Comparison of ENCODE assay signal across 10 cellular contexts in the genomic region with DNA sequence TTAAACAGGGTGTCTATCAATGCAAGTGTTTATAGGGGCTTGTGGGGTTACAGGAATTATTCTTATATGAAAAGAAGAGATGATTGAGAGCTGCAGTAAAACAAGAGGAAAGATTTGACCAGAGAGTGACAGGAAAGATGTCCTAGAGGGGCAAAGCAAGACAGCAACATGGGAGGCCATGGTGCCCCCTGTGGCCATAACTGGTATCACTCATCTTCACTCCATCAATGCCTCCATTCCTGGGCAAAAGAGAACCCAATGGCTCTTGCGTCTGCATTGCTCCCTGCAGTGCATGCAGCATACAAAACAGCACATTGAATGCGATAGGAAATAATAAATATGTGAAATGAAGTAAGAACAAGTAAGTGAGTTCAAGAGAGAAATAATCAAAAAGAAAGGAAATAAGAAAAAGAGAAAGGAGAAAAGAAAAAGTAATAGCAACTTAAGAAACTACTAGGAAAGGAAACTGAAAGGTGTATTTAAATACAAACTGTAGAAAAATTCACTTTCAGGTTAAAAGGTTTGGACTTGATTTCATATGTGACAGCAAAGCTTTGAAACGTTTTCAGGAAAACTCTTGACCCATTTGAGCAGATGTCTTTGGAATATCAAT.
A peak's percentile ranks its signal among the peaks of the same experiment; 100 is the strongest.
DNase-seq lines count a peak whose midpoint lies in the region; ATAC-seq and TF ChIP-seq lines count a peak whose summit lies in the region.
"Had no signal": no experiment of that assay in that cellular context is flagged by ENCODE, and none has a peak within 500 bp of the region (broad histone marks: within the 10 kb centered on the region; RNA-seq: fewer than 3 reads in every experiment).

No MANE protein-coding gene starts in this region.

- TF ChIP-seq POLR2A in gastroesophageal sphincter (IDR thresholded peaks at IDR 0.05) (no peak), suprapubic skin (IDR thresholded peaks at IDR 0.05) (no peak)

- H3K27ac ChIP-seq in gastroesophageal sphincter (no peak overlapping the region), suprapubic skin (no peak overlapping the region)
- H3K27ac ChIP-seq: body of pancreas had no signal

- H3K36me3 ChIP-seq in gastroesophageal sphincter = no peaks in the 10 kb centered on the region
- H3K36me3 ChIP-seq in suprapubic skin = no peaks in the 10 kb centered on the region

- TF ChIP-seq CTCF in foreskin fibroblast (IDR thresholded peaks at IDR 0.05; ENCODE audit: low read depth, low read length) = peak; percentile 51
- no peak for TF ChIP-seq CTCF in gastroesophageal sphincter (IDR thresholded peaks at IDR 0.05)
- TF ChIP-seq CTCF in suprapubic skin (IDR thresholded peaks at IDR 0.05) = peak in 1 of 2 donors; percentile 9

- H3K27me3 ChIP-seq in gastroesophageal sphincter (no peaks in the 10 kb centered on the region), suprapubic skin (no peaks in the 10 kb centered on the region)
- H3K27me3 ChIP-seq: body of pancreas had no signal

- TF ChIP-seq EP300 in gastroesophageal sphincter (IDR thresholded peaks at IDR 0.05) = no peak
- TF ChIP-seq EP300 in suprapubic skin (IDR thresholded peaks at IDR 0.05) = no peak

- 79% methylated on average over 3 of the region's 3 CpGs for WGBS in gastroesophageal sphincter (ENCODE audit: low coverage in 1 of 2), 2 donors
- WGBS in suprapubic skin = 88% methylated on average over 3 of the region's 3 CpGs

- H3K4me3 ChIP-seq in foreskin fibroblast (ENCODE audit: low read depth in 1 of 2, low read length in 2 of 2) = no peak overlapping the region
- H3K4me3 ChIP-seq in gastroesophageal sphincter = no peak overlapping the region
- H3K4me3 ChIP-seq in suprapubic skin = no peak overlapping the region
- H3K4me3 ChIP-seq: body of pancreas had no signal

- DNase-seq in COLO829 (ENCODE audit: low spot score) (peak; percentile 9), NCI-H446 treated with DMSO at 0.1 percent for 48 hours (lab: John Stamatoyannopoulos, UW) (peak; percentile 1), foreskin fibroblast (peak in 1 of 2 donors; percentile 31), NCI-H1105 treated with DMSO at 0.1 percent for 48 hours (lab: John Stamatoyannopoulos, UW) (no peak), hypothalamus (lab: John Stamatoyannopoulos, UW) (no peak), suprapubic skin (ENCODE audit: low spot score in 2 of 2) (no peak)
- DNase-seq: body of pancreas, left cardiac atrium had no signal

- ATAC-seq in GM18909 (IDR thresholded peaks at IDR 0.05; ENCODE audit: poor library complexity, unreplicated experiment) (peak; percentile 59), gastroesophageal sphincter (no peak)
- ATAC-seq: body of pancreas, left cardiac atrium had no signal

- H3K9me3 ChIP-seq in gastroesophageal sphincter (no peaks in the 10 kb centered on the region), suprapubic skin (no peaks in the 10 kb centered on the region)
- H3K9me3 ChIP-seq: body of pancreas had no signal

- H3K4me1 ChIP-seq in gastroesophageal sphincter (no peaks in the 10 kb centered on the region), suprapubic skin (peaks cover 3% of the 10 kb centered on the region)
- H3K4me1 ChIP-seq: body of pancreas had no signal

Comparison
In these comparisons a context has a peak if more than half of its experiments do, and no peak if none do; other contexts are left out.
1. DNase-seq: peak in COLO829 (single experiment) and NCI-H446 treated with DMSO at 0.1 percent for 48 hours (single experiment); none in NCI-H1105 treated with DMSO at 0.1 percent for 48 hours (single experiment), hypothalamus (0 of 51) and suprapubic skin (0 of 2).